1 cellular context compared by ENCODE assay signal in genomic region chr17:42275527-42276358, GRCh38.
TF ChIP-seq lines count a peak whose summit lies in the region.

No MANE protein-coding gene starts in this region.

TF ChIP-seq in K562, 482 proteins besides CTCF, POLR2A, EP300 and RAD21 (continued from another document and continues in another):
- TF ChIP-seq, protein P1, sequence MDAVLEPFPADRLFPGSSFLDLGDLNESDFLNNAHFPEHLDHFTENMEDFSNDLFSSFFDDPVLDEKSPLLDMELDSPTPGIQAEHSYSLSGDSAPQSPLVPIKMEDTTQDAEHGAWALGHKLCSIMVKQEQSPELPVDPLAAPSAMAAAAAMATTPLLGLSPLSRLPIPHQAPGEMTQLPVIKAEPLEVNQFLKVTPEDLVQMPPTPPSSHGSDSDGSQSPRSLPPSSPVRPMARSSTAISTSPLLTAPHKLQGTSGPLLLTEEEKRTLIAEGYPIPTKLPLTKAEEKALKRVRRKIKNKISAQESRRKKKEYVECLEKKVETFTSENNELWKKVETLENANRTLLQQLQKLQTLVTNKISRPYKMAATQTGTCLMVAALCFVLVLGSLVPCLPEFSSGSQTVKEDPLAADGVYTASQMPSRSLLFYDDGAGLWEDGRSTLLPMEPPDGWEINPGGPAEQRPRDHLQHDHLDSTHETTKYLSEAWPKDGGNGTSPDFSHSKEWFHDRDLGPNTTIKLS (IDR thresholded peaks at IDR 0.05; ENCODE audit: borderline replicate concordance, low read depth): no peak
- TF ChIP-seq NEUROD1 (IDR thresholded peaks at IDR 0.05; ENCODE audit: borderline replicate concordance, low read depth, low read length, partially characterized antibody) (peak; percentile 17), ZNF232 (CRISPR knock-in tag; IDR thresholded peaks at IDR 0.05) (no peak; the same call in 1 of the 2 replicates), FOXO4 (CRISPR knock-in tag; IDR thresholded peaks at IDR 0.05) (no peak), HNRNPH1 (optimal IDR thresholded peaks at IDR 0.05; ENCODE audit: low read depth, low read length) (no peak), ZFX (CRISPR knock-in tag; IDR thresholded peaks at IDR 0.05) (peak; percentile 11; the same call in 1 of the 2 replicates), TAL1 (IDR thresholded peaks at IDR 0.05) (peak; percentile 34; the same call in 1 of the 2 replicates), CHD2 (IDR thresholded peaks at IDR 0.05; ENCODE audit: low read depth, low read length) (no peak), NONO (IDR thresholded peaks at IDR 0.05; ENCODE audit: low read depth in 2 of 2, low read length in 1 of 2) (peak; percentile 45 to 67; a peak in 3 of 4 replicates), ZBTB40 (IDR thresholded peaks at IDR 0.05) (no peak; the same call in 1 of the 2 replicates), ZBTB40 (CRISPR knock-in tag; IDR thresholded peaks at IDR 0.05) (no peak), KDM4B (IDR thresholded peaks at IDR 0.05; ENCODE audit: borderline replicate concordance in 2 of 2, low read depth in 1 of 2) (0 out of 4 replicates have a peak, but pooled peaks of 1 of the 2 experiments have one; percentile 20), ZNF347 (CRISPR knock-in tag; IDR thresholded peaks at IDR 0.05; ENCODE audit: low read depth) (no peak), BRF1 (IDR thresholded peaks at IDR 0.05; ENCODE audit: borderline replicate concordance, extremely low read depth, insufficient read length) (no peak), RNF219 (CRISPR knock-in tag; IDR thresholded peaks at IDR 0.05) (no peak), PPARD (CRISPR knock-in tag; IDR thresholded peaks at IDR 0.05) (no peak), SOX6 (IDR thresholded peaks at IDR 0.05) (no peak), ZNF133 (CRISPR knock-in tag; IDR thresholded peaks at IDR 0.05) (no peak), ZNF717 (CRISPR knock-in tag; IDR thresholded peaks at IDR 0.05) (no peak), KDM1A (IDR thresholded peaks at IDR 0.05) (no peak; a peak in 1 of 4 replicates), CSDE1 (IDR thresholded peaks at IDR 0.05) (no peak), TEAD1 (CRISPR knock-in tag; IDR thresholded peaks at IDR 0.05) (no peak), ZBTB8A (IDR thresholded peaks at IDR 0.05; ENCODE audit: partially characterized antibody) (no peak), DMBX1 (CRISPR knock-in tag; IDR thresholded peaks at IDR 0.05; ENCODE audit: borderline replicate concordance) (no peak), TAF15 (IDR thresholded peaks at IDR 0.05; ENCODE audit: low read depth, low read length) (no peak), STAT5B (CRISPR knock-in tag; IDR thresholded peaks at IDR 0.05) (no peak), COPS2 (conservative IDR thresholded peaks at IDR 0.05) (no peak), MYC (IDR thresholded peaks at IDR 0.05; ENCODE audit: low read depth, low read length) (peak; percentile 80), MYC (CRISPR knock-in tag; IDR thresholded peaks at IDR 0.05; ENCODE audit: borderline replicate concordance, low read depth) (no peak), TCF15 (CRISPR knock-in tag; IDR thresholded peaks at IDR 0.05) (no peak), HDGF (IDR thresholded peaks at IDR 0.05) (no peak), ZNF253 (CRISPR knock-in tag; conservative IDR thresholded peaks at IDR 0.05) (0 out of 2 replicates have a peak, but pooled peaks have one; percentile 7), CBFB (CRISPR knock-in tag; IDR thresholded peaks at IDR 0.05) (no peak), JUN (IDR thresholded peaks at IDR 0.05; ENCODE audit: borderline replicate concordance, low read depth, low read length) (no peak), JUN (CRISPR knock-in tag; IDR thresholded peaks at IDR 0.05; ENCODE audit: borderline replicate concordance) (no peak), SRSF3 (IDR thresholded peaks at IDR 0.05; ENCODE audit: insufficient read depth, low read length) (no peak)
- TF ChIP-seq, protein P2, sequence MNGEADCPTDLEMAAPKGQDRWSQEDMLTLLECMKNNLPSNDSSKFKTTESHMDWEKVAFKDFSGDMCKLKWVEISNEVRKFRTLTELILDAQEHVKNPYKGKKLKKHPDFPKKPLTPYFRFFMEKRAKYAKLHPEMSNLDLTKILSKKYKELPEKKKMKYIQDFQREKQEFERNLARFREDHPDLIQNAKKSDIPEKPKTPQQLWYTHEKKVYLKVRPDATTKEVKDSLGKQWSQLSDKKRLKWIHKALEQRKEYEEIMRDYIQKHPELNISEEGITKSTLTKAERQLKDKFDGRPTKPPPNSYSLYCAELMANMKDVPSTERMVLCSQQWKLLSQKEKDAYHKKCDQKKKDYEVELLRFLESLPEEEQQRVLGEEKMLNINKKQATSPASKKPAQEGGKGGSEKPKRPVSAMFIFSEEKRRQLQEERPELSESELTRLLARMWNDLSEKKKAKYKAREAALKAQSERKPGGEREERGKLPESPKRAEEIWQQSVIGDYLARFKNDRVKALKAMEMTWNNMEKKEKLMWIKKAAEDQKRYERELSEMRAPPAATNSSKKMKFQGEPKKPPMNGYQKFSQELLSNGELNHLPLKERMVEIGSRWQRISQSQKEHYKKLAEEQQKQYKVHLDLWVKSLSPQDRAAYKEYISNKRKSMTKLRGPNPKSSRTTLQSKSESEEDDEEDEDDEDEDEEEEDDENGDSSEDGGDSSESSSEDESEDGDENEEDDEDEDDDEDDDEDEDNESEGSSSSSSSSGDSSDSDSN (IDR thresholded peaks at IDR 0.05; ENCODE audit: borderline replicate concordance in 1 of 2, low read depth in 2 of 2, low read length in 2 of 2): peak; percentile 50 to 92; a peak in 3 of 4 replicates
